In genomic region chr19:8576273-8576993, GRCh38 we compare ENCODE assay signal across 9 cellular contexts. TPM values are rescaled to one million over a fixed set of nuclear protein-coding genes. Genes with fewer than 3 reads are reported as not detected.
DNase-seq lines count a peak whose midpoint lies in the region; TF ChIP-seq lines count a peak whose summit lies in the region.
"Had no signal": no experiment of that assay in that cellular context is flagged by ENCODE, and none has a peak within 500 bp of the region (broad histone marks: within the 10 kb centered on the region; RNA-seq: fewer than 3 reads in every experiment).

No MANE protein-coding gene starts in this region.

- peak overlapping the region; percentile 19 to 63 for H3K9ac ChIP-seq in colonic mucosa (ENCODE audit: low read depth in 2 of 2, low read length in 2 of 2)

- H3K4me1 ChIP-seq in colonic mucosa (no peaks in the 10 kb centered on the region), sigmoid colon (peaks cover 0 to 9% (median 3%) of the 10 kb centered on the region in 4 donors), testis (no peaks in the 10 kb centered on the region)

- H3K9me3 ChIP-seq in colonic mucosa (no peaks in the 10 kb centered on the region), sigmoid colon (no peaks in the 10 kb centered on the region), testis (no peaks in the 10 kb centered on the region)

- H3K27me3 ChIP-seq in colonic mucosa, result no peaks in the 10 kb centered on the region
- H3K27me3 ChIP-seq in sigmoid colon, result peaks cover 4 to 18% (median 17%) of the 10 kb centered on the region in 3 donors
- H3K27me3 ChIP-seq in testis, result no peaks in the 10 kb centered on the region

- TF ChIP-seq CTCF in GM12875 (IDR thresholded peaks at IDR 0.05; ENCODE audit: borderline replicate concordance, insufficient read depth, low read depth, low read length) (no peak), colonic mucosa (IDR thresholded peaks at IDR 0.05) (no peak), sigmoid colon (IDR thresholded peaks at IDR 0.05) (no peak), testis (IDR thresholded peaks at IDR 0.05) (no peak)

- H3K27ac ChIP-seq in colonic mucosa, result peak overlapping the region; percentile 33
- H3K27ac ChIP-seq in sigmoid colon, result peak overlapping the region in 2 of 4 donors; percentile 14 to 59
- no peak overlapping the region for H3K27ac ChIP-seq in testis
- H3K27ac ChIP-seq: PC-9 had no signal

- H3K36me3 ChIP-seq in colonic mucosa, result no peaks in the 10 kb centered on the region
- no peaks in the 10 kb centered on the region for H3K36me3 ChIP-seq in sigmoid colon
- no peaks in the 10 kb centered on the region for H3K36me3 ChIP-seq in testis (ENCODE audit: low read depth, missing control alignments)

- H3K4me3 ChIP-seq in GM12875 (ENCODE audit: low read depth, low read length), result peak overlapping the region; percentile 71
- peak overlapping the region; percentile 36 for H3K4me3 ChIP-seq in colonic mucosa
- peak overlapping the region in 3 of 4 donors; percentile 19 to 42 (median 30) for H3K4me3 ChIP-seq in sigmoid colon
- peak overlapping the region in 1 of 2 donors; percentile 34 for H3K4me3 ChIP-seq in testis
- H3K4me3 ChIP-seq: PC-9 had no signal

- no peak for TF ChIP-seq POLR2A in sigmoid colon (IDR thresholded peaks at IDR 0.05)
- no peak for TF ChIP-seq POLR2A in testis (IDR thresholded peaks at IDR 0.05)

- TF ChIP-seq EP300 in sigmoid colon (IDR thresholded peaks at IDR 0.05), result no peak

- intact Hi-C loops in colonic mucosa (cut with DNase I), result no loop called here
- intact Hi-C loops in sigmoid colon (cut with DNase I), result loop anchor here (5.0 kb wide), 1 partner anchor 219 kb away; no protein-coding TSS in a partner anchor
- intact Hi-C loops in testis (cut with DNase I; ENCODE audit: low total_unique reads), result no loop called here

- DNase-seq in SIG-M5 (lab: John Stamatoyannopoulos, UW), result peak; percentile 79
- peak; percentile 37 for DNase-seq in colonic mucosa
- no peak for DNase-seq in sigmoid colon
- DNase-seq in testis, result no peak
- no peak for DNase-seq in NCI-H2227 (lab: John Stamatoyannopoulos, UW; ENCODE audit: unreplicated experiment)
- DNase-seq in NCI-H774 (lab: John Stamatoyannopoulos, UW), result no peak
- DNase-seq in mucosa of gallbladder (ENCODE audit: low spot score), result no peak

- WGBS in sigmoid colon, 2 donors, result 40 to 46% methylated on average over 19 of the region's 19 CpGs
- WGBS in testis, 2 donors, result 67% methylated on average over 18 to 19 of the region's 19 CpGs

RNA-seq across cellular contexts. Expression of gene MYO1F, which starts 0.8 kb away (rescaled TPM):
- total RNA-seq in colonic mucosa, result 1 to 10 TPM; 4.7 to 9.1 TPM
- 10 to 100 TPM in 3 of 4 donors, 1 to 10 TPM in 1; 7.4 to 13.2 (median 11.6) TPM for total RNA-seq in sigmoid colon
- polyA plus RNA-seq in sigmoid colon, result 10 to 100 TPM in 1 of 3 donors, 1 to 10 TPM in 2; 6.6 to 19.4 (median 6.9) TPM
- total RNA-seq in testis, result 1 to 10 TPM; 4.7 to 6.7 TPM
- polyA plus RNA-seq in testis (ENCODE audit: insufficient read depth, low read depth, low replicate concordance), result 5.9 TPM
- total RNA-seq in mucosa of gallbladder, result 47.2 TPM

RNA-seq across cellular contexts. Expression of gene ADAMTS10, which starts 34.1 kb away (rescaled TPM):
- 1 to 10 TPM; 3.9 TPM for total RNA-seq in colonic mucosa
- 10 to 100 TPM; 20.3 to 90.6 (median 27.2) TPM for total RNA-seq in sigmoid colon
- polyA plus RNA-seq in sigmoid colon, result 10 to 100 TPM in 1 of 3 donors, 1 to 10 TPM in 1, not detected in 1; 1.2 to 13.7 TPM
- 10 to 100 TPM; 27.9 to 31.9 TPM for total RNA-seq in testis
- polyA plus RNA-seq in testis (ENCODE audit: insufficient read depth, low read depth, low replicate concordance), result 7.2 TPM
- 32.6 TPM for total RNA-seq in mucosa of gallbladder
- total RNA-seq: PC-9 had no signal

RNA-seq across cellular contexts. Expression of gene NFILZ, which starts 54.0 kb away (rescaled TPM):
- total RNA-seq in colonic mucosa (not detected), sigmoid colon (not detected), testis (1 to 10 TPM; 1.4 to 4.6 TPM), mucosa of gallbladder (not detected)
- polyA plus RNA-seq in sigmoid colon (not detected), testis (ENCODE audit: insufficient read depth, low read depth, low replicate concordance) (4.0 TPM)
- total RNA-seq: PC-9 had no signal

Comparison
In these comparisons a context has a peak if more than half of its experiments do, and no peak if none do; other contexts are left out.
1. DNase-seq: peak in SIG-M5 (single experiment) and colonic mucosa (single experiment); none in sigmoid colon (single experiment), testis (single experiment), NCI-H2227 (single experiment), NCI-H774 (single experiment) and mucosa of gallbladder (single experiment).